30 cellular contexts compared by ENCODE assay signal in genomic region chr9:88872171-88872946, GRCh38.
DNase-seq lines count a peak whose midpoint lies in the region; ATAC-seq and TF ChIP-seq lines count a peak whose summit lies in the region.
"Had no signal": no experiment of that assay in that cellular context is flagged by ENCODE, and none has a peak within 500 bp of the region (broad histone marks: within the 10 kb centered on the region; RNA-seq: fewer than 3 reads in every experiment).

No MANE protein-coding gene starts in this region.

- peaks cover 19% of the 10 kb centered on the region for H3K9me3 Mint-ChIP-seq in nephron progenitor cell
- H3K9me3 Mint-ChIP-seq in type B pancreatic cell = no peaks in the 10 kb centered on the region
- H3K9me3 Mint-ChIP-seq: activated naive CD8-positive, alpha-beta T cell treated with anti-CD3 and anti-CD28 coated beads, Interleukin-2, amount 10 ng/mL, durations not matched to agents 7 days and 5 days had no signal

- peak overlapping the region; percentile 25 to 78 (median 62) for H3K27ac ChIP-seq in heart left ventricle
- H3K27ac ChIP-seq in aorta (ENCODE audit: low read depth in 1 of 2, low read length in 2 of 2) = no peak overlapping the region
- H3K27ac ChIP-seq: brain microvascular endothelial cell, GM23248, upper lobe of right lung had no signal

- no peak for TF ChIP-seq POLR2A in heart left ventricle (IDR thresholded peaks at IDR 0.05)

- H3K4me1 Mint-ChIP-seq in nephron progenitor cell (peaks cover 29% of the 10 kb centered on the region), type B pancreatic cell (ENCODE audit: unreplicated experiment) (peaks cover 19% of the 10 kb centered on the region)
- H3K4me1 Mint-ChIP-seq: activated naive CD8-positive, alpha-beta T cell treated with anti-CD3 and anti-CD28 coated beads, Interleukin-2, amount 10 ng/mL, durations not matched to agents 7 days and 5 days; natural killer cell; T-cell had no signal

- ATAC-seq in Right ventricle myocardium inferior = peak; percentile 74
- peak; percentile 72 to 87 (median 81) for ATAC-seq in heart left ventricle
- no peak for ATAC-seq in GM18907 (IDR thresholded peaks at IDR 0.05; ENCODE audit: unreplicated experiment)
- no peak for ATAC-seq in aorta (ENCODE audit: low FRiP score)
- ATAC-seq: activated CD4-positive, CD25-positive, alpha-beta regulatory T cell treated with anti-CD3 and anti-CD28 coated beads, Interleukin-2, amount 50 U/mL, for 24 hours; activated CD8-positive, alpha-beta T cell treated with anti-CD3 and anti-CD28 coated beads for 36 hours; natural killer cell; PC-3; T-cell; upper lobe of right lung had no signal

- no peak overlapping the region for H3K4me3 Mint-ChIP-seq in nephron progenitor cell
- no peak overlapping the region for H3K4me3 Mint-ChIP-seq in type B pancreatic cell
- H3K4me3 Mint-ChIP-seq: activated CD8-positive, alpha-beta T cell treated with anti-CD3 and anti-CD28 coated beads for 36 hours; activated naive CD8-positive, alpha-beta T cell treated with anti-CD3 and anti-CD28 coated beads, Interleukin-2, amount 10 ng/mL, durations not matched to agents 7 days and 5 days; HFFc6; natural killer cell; T-cell had no signal

- H3K27me3 ChIP-seq in heart left ventricle = no peaks in the 10 kb centered on the region
- H3K27me3 ChIP-seq in aorta (ENCODE audit: control insufficient read depth in 1 of 2, insufficient read depth in 2 of 2, low read length in 1 of 2) = no peaks in the 10 kb centered on the region
- H3K27me3 ChIP-seq: brain microvascular endothelial cell, upper lobe of right lung had no signal

- H3K36me3 ChIP-seq in heart left ventricle = no peaks in the 10 kb centered on the region
- H3K36me3 ChIP-seq in aorta (ENCODE audit: control insufficient read depth in 1 of 2, insufficient read depth in 2 of 2, low read length in 1 of 2) = no peaks in the 10 kb centered on the region
- H3K36me3 ChIP-seq: brain microvascular endothelial cell, upper lobe of right lung had no signal

- intact Hi-C loops in Right ventricle myocardium inferior (cut with DNase I) = loop anchor here (2.0 to 5.0 kb wide), 5 partner anchors 58 to 150 kb away; partner anchors contain the start of gene S1PR3
- intact Hi-C loops in cardiac septum (cut with DNase I) = loop anchor here (5.0 to 10.0 kb wide), 4 partner anchors 52 to 148 kb away; no protein-coding TSS in a partner anchor
- intact Hi-C loops in heart left ventricle (cut with DNase I) = loop anchor here in 6 of 10 donors (2.0 to 10.0 kb wide), 11 partner anchors 55 to 126 kb away; partner anchors contain the start of gene S1PR3 (in 4 of the 6)
- intact Hi-C loops in aorta (cut with DNase I) = no loop called here

- peaks cover 0 to 29% (median 11%) of the 10 kb centered on the region in 12 donors for H3K4me1 ChIP-seq in heart left ventricle
- H3K4me1 ChIP-seq in aorta (ENCODE audit: control insufficient read depth in 1 of 2, insufficient read depth in 2 of 2, low read length in 2 of 2) = no peaks in the 10 kb centered on the region
- H3K4me1 ChIP-seq: upper lobe of right lung had no signal

- peaks cover 15% of the 10 kb centered on the region for H3K27me3 Mint-ChIP-seq in nephron progenitor cell (ENCODE audit: low read depth, poor library complexity)
- no peaks in the 10 kb centered on the region for H3K27me3 Mint-ChIP-seq in type B pancreatic cell

- H3K9me3 ChIP-seq in heart left ventricle = peaks cover 0 to 20% (median 5%) of the 10 kb centered on the region in 12 donors
- peaks cover 1% of the 10 kb centered on the region for H3K9me3 ChIP-seq in aorta (ENCODE audit: control insufficient read depth, low read length)
- H3K9me3 ChIP-seq: upper lobe of right lung had no signal

- H3K36me3 Mint-ChIP-seq in nephron progenitor cell (ENCODE audit: low read depth) (peaks cover 12% of the 10 kb centered on the region), type B pancreatic cell (no peaks in the 10 kb centered on the region)
- H3K36me3 Mint-ChIP-seq: activated naive CD8-positive, alpha-beta T cell treated with anti-CD3 and anti-CD28 coated beads, Interleukin-2, amount 10 ng/mL, durations not matched to agents 7 days and 5 days; natural killer cell; T-cell had no signal

- peak overlapping the region; percentile 89 for H3K27ac Mint-ChIP-seq in nephron progenitor cell
- peak overlapping the region; percentile 3 for H3K27ac Mint-ChIP-seq in type B pancreatic cell
- H3K27ac Mint-ChIP-seq: activated CD8-positive, alpha-beta T cell treated with anti-CD3 and anti-CD28 coated beads for 36 hours; activated naive CD8-positive, alpha-beta T cell treated with anti-CD3 and anti-CD28 coated beads, Interleukin-2, amount 10 ng/mL, durations not matched to agents 7 days and 5 days; HFFc6; natural killer cell; T-cell had no signal

- TF ChIP-seq CTCF in heart left ventricle (IDR thresholded peaks at IDR 0.05) (no peak), nephron progenitor cell (IDR thresholded peaks at IDR 0.05) (no peak), type B pancreatic cell (conservative IDR thresholded peaks at IDR 0.05) (no peak)

- DNase-seq in Right ventricle myocardium inferior (ENCODE audit: missing footprints) (no peak), cardiac septum (ENCODE audit: low spot score) (no peak), heart left ventricle (no peak), nephron progenitor cell (no peak), type B pancreatic cell (ENCODE audit: extremely low spot score, unreplicated experiment) (no peak), aorta (no peak), mesenteric fat pad (ENCODE audit: low spot score) (no peak)
- DNase-seq: 8988T; activated CD8-positive, alpha-beta T cell treated with anti-CD3 and anti-CD28 coated beads for 36 hours; activated effector memory CD4-positive, alpha-beta T cell treated with Interleukin-2 at 50 U/mL for 16 hours; activated naive CD8-positive, alpha-beta T cell treated with anti-CD3 and anti-CD28 coated beads, Interleukin-2, amount 10 ng/mL, durations not matched to agents 7 days and 5 days; activated T-cell treated with anti-CD3 and anti-CD28 coated beads for 4 hours; brain microvascular endothelial cell; cortex of kidney; DMS53; GF-D8; glutamatergic neuron; GM23248; HFFc6; KBM-7; mesendoderm; natural killer cell; NCI-H1436; NCI-H446 treated with DMSO at 0.1 percent for 48 hours; PC-3; stimulated activated CD4-positive, alpha-beta T cell treated with anti-CD3 and anti-CD28 coated beads, Interleukin-1b, Interleukin-23, amount 100 ng/mL, for 48 hours; T-cell; upper lobe of right lung had no signal

- 31 to 36% (median 35%) methylated on average over 3 of the region's 3 CpGs for WGBS in heart left ventricle, 4 donors
- WGBS in aorta, 2 donors = 68 to 73% methylated on average over 3 of the region's 3 CpGs

- H3K4me3 ChIP-seq in heart left ventricle = no peak overlapping the region
- no peak overlapping the region for H3K4me3 ChIP-seq in aorta (ENCODE audit: low read length in 2 of 2)
- H3K4me3 ChIP-seq: GM23248, upper lobe of right lung had no signal

Comparison
In these comparisons a context has a peak if more than half of its experiments do, and no peak if none do; other contexts are left out.
1. ATAC-seq: peak in Right ventricle myocardium inferior (single experiment) and heart left ventricle (4 of 4); none in GM18907 (single experiment) and aorta (single experiment).
2. H3K27ac ChIP-seq: peak in heart left ventricle (12 of 12); none in aorta (0 of 2).
3. intact Hi-C loops: an anchor here in Right ventricle myocardium inferior (2.0 to 5.0 kb wide), cardiac septum (5.0 to 10.0 kb wide) and heart left ventricle (2.0 to 10.0 kb wide); none called in aorta.